ENCODE assay signal across 8 cellular contexts in the genomic region with DNA sequence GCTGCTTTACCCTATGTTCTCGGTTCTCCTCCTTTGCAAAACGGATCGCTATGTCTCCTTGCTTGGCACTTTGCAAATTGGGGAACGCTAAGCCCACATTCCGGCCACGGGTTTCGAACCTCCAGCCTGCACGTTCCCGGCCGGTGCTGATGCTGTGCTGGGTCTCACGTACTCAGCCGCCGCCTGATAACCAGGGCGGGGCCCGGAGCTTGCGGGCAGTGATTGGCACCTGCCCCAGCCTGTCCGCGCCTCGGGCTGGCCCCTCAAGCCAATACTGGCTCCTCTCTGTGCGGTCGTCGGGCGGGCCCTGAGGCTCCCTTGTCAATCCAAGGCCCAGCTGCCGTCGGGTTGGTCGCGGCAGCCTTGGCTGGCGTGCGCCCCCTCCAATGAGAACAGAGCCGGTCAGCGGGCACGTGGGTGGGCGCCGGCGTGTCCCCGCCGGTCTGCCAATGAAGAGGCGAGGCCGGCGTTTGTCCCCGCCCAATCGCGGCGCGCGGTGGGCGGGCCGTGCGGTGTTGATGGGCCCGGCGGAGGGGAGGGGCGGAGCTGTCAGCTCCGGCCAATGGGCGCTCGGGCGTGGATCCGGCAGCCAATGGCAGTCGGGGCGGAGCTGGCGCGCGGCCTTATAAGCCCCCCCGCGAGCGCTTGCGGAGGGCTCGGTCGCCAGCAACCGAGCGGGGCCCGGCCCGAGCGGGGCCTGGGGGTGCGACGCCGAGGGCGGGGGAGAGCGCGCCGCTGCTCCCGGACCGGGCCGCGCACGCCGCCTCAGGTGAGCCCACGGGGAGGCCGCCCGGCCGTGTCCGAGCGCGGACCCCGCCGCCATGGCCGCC. TPM values are rescaled to one million over a fixed set of nuclear protein-coding genes. Genes with fewer than 3 reads are reported as not detected.
A peak's percentile ranks its signal among the peaks of the same experiment; 100 is the strongest.
DNase-seq lines count a peak whose midpoint lies in the region; ATAC-seq and TF ChIP-seq lines count a peak whose summit lies in the region.

Gene KDM4B, plus strand, starts transcription at position 652 of the 830 bp plus-strand sequence. CDS start 63,778 bp downstream, outside the sequence.

- dilution Hi-C loops in IMR-90 (cut with HindIII; ENCODE audit: low sequenced_read_pairs, unreplicated experiment): no loop called here

- peak; percentile 99 for TF ChIP-seq POLR2A in IMR-90 (IDR thresholded peaks at IDR 0.05; ENCODE audit: low read depth, low read length)

- H4K8ac ChIP-seq in IMR-90 (ENCODE audit: low read depth in 2 of 2, low read length in 2 of 2): peak within 1 kb of the TSS; percentile 88 to 98

- peak within 1 kb of the TSS; percentile 84; the same call in 1 of the 2 replicates for H2BK120ac ChIP-seq in IMR-90 (ENCODE audit: low read depth, low read length)

- in situ Hi-C loops in IMR-90 (cut with MboI; ENCODE audit: low sequenced_read_pairs): no loop called here

- DNase-seq in DMS 273 (lab: John Stamatoyannopoulos, UW; ENCODE audit: unreplicated experiment): peak; percentile 100
- DNase-seq in IMR-90: peak; percentile 99
- DNase-seq in OCI-M1 (lab: John Stamatoyannopoulos, UW): peak; percentile 100
- peak; percentile 98 for DNase-seq in activated T-cell treated with anti-CD3 and anti-CD28 coated beads for 24 hours (ENCODE audit: low read depth)
- DNase-seq in epithelial cell of esophagus (ENCODE audit: low read depth): peak; percentile 100
- DNase-seq in mucosa of gallbladder (ENCODE audit: low spot score): peak; percentile 99
- peak; percentile 88 to 97 for DNase-seq in stimulated activated CD8-positive, alpha-beta memory T cell treated with anti-CD3 and anti-CD28 coated beads, Interleukin-4, amount 100 ng/mL, for 4 hours (ENCODE audit: low read depth in 2 of 2, low spot score in 1 of 2)

- peaks cover 5 to 51% of the 10 kb centered on the region in 2 experiments; a peak in 3 of 4 replicates for H3K79me1 ChIP-seq in IMR-90 (ENCODE audit: low read depth in 1 of 2, low read length in 2 of 2)

- H3K27me3 ChIP-seq in IMR-90 (ENCODE audit: control insufficient read depth, insufficient read depth, low read length): no peaks in the 10 kb centered on the region

- H2AFZ ChIP-seq in IMR-90 (replicated peaks; ENCODE audit: low read length, poor library complexity): peak within 1 kb of the TSS; percentile 96

- no TSS peak for BruUV-seq in IMR-90 (replicated peaks; lab: Mats Ljungman, UMichigan)

- H3K14ac ChIP-seq in IMR-90 (replicated peaks; ENCODE audit: low read depth, low read length): peak within 1 kb of the TSS; percentile 99

- H4K91ac ChIP-seq in IMR-90 (ENCODE audit: insufficient read depth, low read depth, low read length): peak within 1 kb of the TSS; percentile 98

- H2BK15ac ChIP-seq in IMR-90 (ENCODE audit: low read depth, low read length): peak within 1 kb of the TSS; percentile 88; the same call in 2 of the 3 replicates

- TF ChIP-seq CTCF in IMR-90 (conservative IDR thresholded peaks at IDR 0.05; ENCODE audit: low read depth, low read length) (no peak), epithelial cell of esophagus (IDR thresholded peaks at IDR 0.05; ENCODE audit: insufficient read depth, low read depth, low read length, missing control alignments) (no peak)

- peak; percentile 92 for ATAC-seq in GM21528 (IDR thresholded peaks at IDR 0.05; ENCODE audit: low FRiP score, unreplicated experiment)
- ATAC-seq in IMR-90 (ENCODE audit: low read depth): peak; percentile 93

- H3K9ac ChIP-seq in IMR-90 (ENCODE audit: low read depth, low read length): peak within 1 kb of the TSS; percentile 72

- peak within 1 kb of the TSS; percentile 73 for H3K4me3 ChIP-seq in IMR-90 (ENCODE audit: insufficient read depth, low read depth, low read length)
- peak within 1 kb of the TSS; percentile 80 for H3K4me3 ChIP-seq in epithelial cell of esophagus (ENCODE audit: low read length)

- peak within 1 kb of the TSS; percentile 92 for H3K18ac ChIP-seq in IMR-90 (ENCODE audit: low read depth, low read length)

- no peaks in the 10 kb centered on the region for H3K36me3 ChIP-seq in IMR-90 (ENCODE audit: control insufficient read depth, insufficient read depth, low read length)

- H2BK20ac ChIP-seq in IMR-90 (ENCODE audit: low read depth, low read length): peak within 1 kb of the TSS; percentile 31; the same call in 1 of the 2 replicates

- H3K56ac ChIP-seq in IMR-90 (ENCODE audit: extremely low read depth, insufficient read depth, low read length): peak within 1 kb of the TSS; percentile 59; the same call in 1 of the 2 replicates

- H3K27ac ChIP-seq in IMR-90 (ENCODE audit: insufficient read depth, low read length): peak within 1 kb of the TSS; percentile 90

- CTCF ChIA-PET in IMR-90 (lab: Yijun Ruan, JAX): interaction anchor here (0.8 to 1.1 kb wide), 3 partner anchors 33 to 70 kb away, joined by 3 read pairs; no protein-coding TSS in a partner anchor

- H4K5ac ChIP-seq in IMR-90 (ENCODE audit: low read depth, low read length): peak within 1 kb of the TSS; percentile 96

- peak within 1 kb of the TSS; percentile 99 for H2AK5ac ChIP-seq in IMR-90 (ENCODE audit: low read depth, low read length)

- peaks cover 20% of the 10 kb centered on the region for H3K4me1 ChIP-seq in IMR-90 (ENCODE audit: control insufficient read depth, insufficient read depth, low read length)

- peak within 1 kb of the TSS; percentile 96 for H3K23ac ChIP-seq in IMR-90 (ENCODE audit: low read depth, low read length)

- TF ChIP-seq RAD21 in IMR-90 (IDR thresholded peaks at IDR 0.05; ENCODE audit: low read length): no peak

- H2AK9ac ChIP-seq in IMR-90 (replicated peaks; ENCODE audit: low read depth, low read length, poor library complexity): peak within 1 kb of the TSS; percentile 99

- POLR2A ChIA-PET in IMR-90 (lab: Charles Lee; ENCODE audit: unreplicated experiment): interaction anchor here (0.5 to 0.6 kb wide), 3 partner anchors 33 to 362 kb away, joined by 3 to 5 read pairs (median 4); no protein-coding TSS in a partner anchor

- peak within 1 kb of the TSS; percentile 96 for H2BK5ac ChIP-seq in IMR-90 (ENCODE audit: low read depth, low read length, poor library complexity, severe bottlenecking)

- peaks cover 41% of the 10 kb centered on the region for H4K20me1 ChIP-seq in IMR-90 (ENCODE audit: insufficient read depth, low read length)

- peaks cover 14% of the 10 kb centered on the region for H3K9me1 ChIP-seq in IMR-90 (ENCODE audit: insufficient read depth, low read length)

- WGBS in IMR-90 (ENCODE audit: extremely low coverage in 2 of 2, insufficient read length in 1 of 2), 2 experiments: 0% methylated on average over 54 of the region's 96 CpGs; no CpG with 5 or more reads in 1 of the 2 experiments

- H3K4ac ChIP-seq in IMR-90 (ENCODE audit: low read depth, low read length): peak within 1 kb of the TSS; percentile 97

- intact Hi-C loops in IMR-90 (cut with micrococcal nuclease): loop anchor here (2.0 kb wide), 2 partner anchors 58 to 102 kb away; partner anchors contain the start of gene PLIN3

- peak within 1 kb of the TSS; percentile 97 for H3K4me2 ChIP-seq in IMR-90 (ENCODE audit: low read depth, low read length)

- H3K9me3 ChIP-seq in IMR-90 (ENCODE audit: control insufficient read depth, insufficient read depth, low read length): no peaks in the 10 kb centered on the region

TF ChIP-seq in IMR-90, 13 proteins besides CTCF, POLR2A, EP300 and RAD21:
- peak; percentile 83; the same call in 1 of the 2 replicates for TF ChIP-seq CHD1 (IDR thresholded peaks at IDR 0.05; ENCODE audit: low read depth, low read length)
- TF ChIP-seq ELK1 (IDR thresholded peaks at IDR 0.05; ENCODE audit: borderline replicate concordance, low read depth, low read length): no peak
- peak; percentile 94 for TF ChIP-seq RCOR1 (IDR thresholded peaks at IDR 0.05; ENCODE audit: insufficient replicate concordance, low read length)
- no peak for TF ChIP-seq CEBPB (IDR thresholded peaks at IDR 0.05; ENCODE audit: low read depth, low read length)
- no peak for TF ChIP-seq RFX5 (IDR thresholded peaks at IDR 0.05; ENCODE audit: low read depth, low read length)
- TF ChIP-seq NFE2L2 (IDR thresholded peaks at IDR 0.05; ENCODE audit: low read depth, low read length): 0 out of 2 replicates have a peak, but pooled peaks have one; percentile 3
- peak; percentile 97 for TF ChIP-seq USF2 (IDR thresholded peaks at IDR 0.05; ENCODE audit: low read depth, low read length)
- peak; percentile 90 for TF ChIP-seq FOS (IDR thresholded peaks at IDR 0.05; ENCODE audit: low read depth, low read length)
- TF ChIP-seq MAFK (IDR thresholded peaks at IDR 0.05; ENCODE audit: low read depth, low read length): no peak
- TF ChIP-seq MXI1 (IDR thresholded peaks at IDR 0.05; ENCODE audit: borderline replicate concordance, low read depth, low read length): peak; percentile 27; the same call in 1 of the 2 replicates
- 0 out of 2 replicates have a peak, but pooled peaks have one; percentile 3 for TF ChIP-seq SMC3 (IDR thresholded peaks at IDR 0.05; ENCODE audit: low read depth, low read length)
- TF ChIP-seq MAZ (IDR thresholded peaks at IDR 0.05; ENCODE audit: borderline replicate concordance, low read depth, low read length): peak; percentile 98
- peak; percentile 80; the same call in 1 of the 2 replicates for TF ChIP-seq BHLHE40 (IDR thresholded peaks at IDR 0.05; ENCODE audit: low read depth, low read length)

RNA-seq across cellular contexts. Expression of gene KDM4B, which starts in this region (rescaled TPM):
- 5.0 TPM in 2 replicates for total RNA-seq in IMR-90 (2012; rRNA removed)
- 17.9 and 20.8 TPM in 2 replicates for polyA plus RNA-seq in IMR-90 (2012; rRNA removed)
- 9.5 and 17.5 TPM in 2 replicates for polyA plus RNA-seq in IMR-90 (2012; cell fraction: cytosol; rRNA removed)
- 37.9 and 61.0 TPM in 2 replicates for polyA plus RNA-seq in IMR-90 (2012; cell fraction: nucleus; rRNA removed; ENCODE audit: low replicate concordance)
- total RNA-seq in mucosa of gallbladder: 49.3 TPM

Comparison
In these comparisons a context has a peak if more than half of its experiments do, and no peak if none do; other contexts are left out.
1. Peak in every context shown above with its lines: DNase-seq, ATAC-seq, H3K4me3 ChIP-seq and H3K27ac ChIP-seq.